10 cellular contexts compared by ENCODE assay signal in genomic region chr1:207820568-207821463, GRCh38.
DNase-seq lines count a peak whose midpoint lies in the region; ATAC-seq, FAIRE-seq and TF ChIP-seq lines count a peak whose summit lies in the region.
"Had no signal": no experiment of that assay in that cellular context is flagged by ENCODE, and none has a peak within 500 bp of the region (broad histone marks: within the 10 kb centered on the region; RNA-seq: fewer than 3 reads in every experiment).

No MANE protein-coding gene starts in this region.

- peaks cover 11 to 45% (median 34%) of the 10 kb centered on the region in 5 donors for H3K36me3 Mint-ChIP-seq in naive thymus-derived CD4-positive, alpha-beta T cell
- H3K36me3 Mint-ChIP-seq in glutamatergic neuron (ENCODE audit: unreplicated experiment): no peaks in the 10 kb centered on the region

- WGBS in liver: 94% methylated on average over 22 of the region's 22 CpGs
- 98% methylated on average over 22 of the region's 22 CpGs for WGBS in HepG2 (ENCODE audit: low lambda C conversion rate)
- WGBS in body of pancreas, 2 donors: 31 to 55% methylated on average over 18 to 21 of the region's 22 CpGs
- WGBS in aorta, 2 donors: 40 to 52% methylated on average over 22 of the region's 22 CpGs

- peaks cover 74 to 96% (median 89%) of the 10 kb centered on the region in 7 donors for H3K4me1 Mint-ChIP-seq in naive thymus-derived CD4-positive, alpha-beta T cell
- peaks cover 17% of the 10 kb centered on the region for H3K4me1 Mint-ChIP-seq in glutamatergic neuron (ENCODE audit: low read depth, unreplicated experiment)

- H3K9ac ChIP-seq in liver (ENCODE audit: low read depth in 1 of 2, low read length in 2 of 2): peak overlapping the region in 1 of 2 donors; percentile 28
- no peak overlapping the region for H3K9ac ChIP-seq in HepG2 (ENCODE audit: insufficient read depth, low read depth, low read length)

- TF ChIP-seq EP300 in HepG2 (IDR thresholded peaks at IDR 0.05; ENCODE audit: low read depth in 2 of 2, low read length in 2 of 2) (no peak), HepG2 (CRISPR knock-in tag; IDR thresholded peaks at IDR 0.05; ENCODE audit: borderline replicate concordance) (no peak)

- peak overlapping the region in 2 of 3 donors; percentile 66 to 74 for H3K4me3 ChIP-seq in liver (ENCODE audit: low read depth in 1 of 3, low read length in 3 of 3)
- no peak overlapping the region for H3K4me3 ChIP-seq in HepG2 (replicated peaks in 1 of 3; ENCODE audit: insufficient read depth in 1 of 3, low read depth in 2 of 3, low read length in 3 of 3)
- H3K4me3 ChIP-seq in body of pancreas: peak overlapping the region; percentile 19 to 50
- H3K4me3 ChIP-seq in naive thymus-derived CD4-positive, alpha-beta T cell (ENCODE audit: low read length): peak overlapping the region; percentile 87
- H3K4me3 ChIP-seq in aorta (ENCODE audit: low read length in 2 of 2): peak overlapping the region; percentile 93 to 98

- H3K4me1 ChIP-seq in liver (ENCODE audit: control insufficient read depth in 4 of 4, insufficient read depth in 4 of 4, low read length in 3 of 4): peaks cover 32 to 74% (median 58%) of the 10 kb centered on the region in 4 donors
- peaks cover 36% of the 10 kb centered on the region for H3K4me1 ChIP-seq in HepG2 (ENCODE audit: insufficient read depth, low read length)
- H3K4me1 ChIP-seq in body of pancreas: peaks cover 74% of the 10 kb centered on the region
- peaks cover 22 to 53% of the 10 kb centered on the region in 2 donors for H3K4me1 ChIP-seq in naive thymus-derived CD4-positive, alpha-beta T cell (ENCODE audit: control insufficient read depth in 2 of 2, insufficient read depth in 2 of 2, low read length in 2 of 2)
- no peaks in the 10 kb centered on the region for H3K4me1 ChIP-seq in aorta (ENCODE audit: control insufficient read depth in 1 of 2, insufficient read depth in 2 of 2, low read length in 2 of 2)

- FAIRE-seq in HepG2 (lab: Jason Lieb, UNC): no peak

- no TSS peak for BruUV-seq in HepG2 (replicated peaks; lab: Mats Ljungman, UMichigan)

- H3K79me2 ChIP-seq in HepG2 (ENCODE audit: insufficient read depth, low read length): peaks cover 30% of the 10 kb centered on the region

- H3K4me3 Mint-ChIP-seq in naive thymus-derived CD4-positive, alpha-beta T cell: peak overlapping the region in 9 of 10 donors; percentile 63 to 96 (median 94)
- H3K4me3 Mint-ChIP-seq in glutamatergic neuron (ENCODE audit: unreplicated experiment): no peak overlapping the region

- POLR2A ChIA-PET in HepG2 (lab: Yijun Ruan, JAX): no interaction called here
- POLR2A ChIA-PET in naive thymus-derived CD4-positive, alpha-beta T cell (lab: Charles Lee): interaction anchor here (4.0 to 17.1 kb wide), 2 partner anchors 13 to 48 kb away, joined by 49 to 547 read pairs; no protein-coding TSS in a partner anchor

- no peaks in the 10 kb centered on the region for H3K27me3 ChIP-seq in liver (ENCODE audit: control insufficient read depth in 4 of 4, insufficient read depth in 4 of 4, low read length in 3 of 4)
- H3K27me3 ChIP-seq in HepG2 (ENCODE audit: control insufficient read depth in 1 of 2, insufficient read depth in 2 of 2, low read length in 2 of 2): no peaks in the 10 kb centered on the region; a peak in 1 of 5 replicates
- H3K27me3 ChIP-seq in body of pancreas: no peaks in the 10 kb centered on the region
- H3K27me3 ChIP-seq in naive thymus-derived CD4-positive, alpha-beta T cell (ENCODE audit: control insufficient read depth in 2 of 2, insufficient read depth in 2 of 2, low read length in 2 of 2): no peaks in the 10 kb centered on the region
- H3K27me3 ChIP-seq in aorta (ENCODE audit: control insufficient read depth in 1 of 2, insufficient read depth in 2 of 2, low read length in 1 of 2): no peaks in the 10 kb centered on the region

- H3K36me3 ChIP-seq in liver (ENCODE audit: control insufficient read depth in 4 of 4, insufficient read depth in 3 of 4, low read depth in 1 of 4, low read length in 3 of 4): peaks cover 13 to 39% (median 29%) of the 10 kb centered on the region in 4 donors
- peaks cover 5 to 34% of the 10 kb centered on the region in 2 experiments for H3K36me3 ChIP-seq in HepG2 (replicated peaks in 1 of 2; ENCODE audit: control insufficient read depth in 1 of 2, insufficient read depth in 2 of 2, low read length in 2 of 2)
- peaks cover 0 to 13% of the 10 kb centered on the region in 2 donors for H3K36me3 ChIP-seq in body of pancreas (replicated peaks in 1 of 2; ENCODE audit: insufficient read depth in 1 of 2, low read depth in 2 of 2)
- H3K36me3 ChIP-seq in naive thymus-derived CD4-positive, alpha-beta T cell (ENCODE audit: control insufficient read depth in 2 of 3, insufficient read depth in 3 of 3, low read length in 3 of 3): peaks cover 4 to 45% (median 13%) of the 10 kb centered on the region in 3 experiments
- H3K36me3 ChIP-seq in aorta (ENCODE audit: control insufficient read depth in 1 of 2, insufficient read depth in 2 of 2, low read length in 1 of 2): peaks cover 2 to 4% of the 10 kb centered on the region in 2 donors

- H3K27ac ChIP-seq in liver (ENCODE audit: low read depth in 1 of 2, low read length in 2 of 2) (peak overlapping the region; percentile 56 to 99), HepG2 (ENCODE audit: extremely low read length, insufficient read depth, low read length) (no peak overlapping the region), body of pancreas (peak overlapping the region; percentile 33 to 99 (median 98)), aorta (ENCODE audit: low read depth in 1 of 2, low read length in 2 of 2) (peak overlapping the region in 1 of 2 donors; percentile 95)
- peak overlapping the region; percentile 24 for H3K27ac ChIP-seq in naive thymus-derived CD4-positive, alpha-beta T cell (ENCODE audit: low read depth, low read length)

- DNase-seq in HepG2 (ENCODE audit: low spot score): no peak
- DNase-seq in body of pancreas: peak in 1 of 4 donors; percentile 48
- DNase-seq in naive thymus-derived CD4-positive, alpha-beta T cell: no peak
- DNase-seq in aorta: no peak
- no peak for DNase-seq in glutamatergic neuron
- no peak for DNase-seq in H4 (ENCODE audit: low spot score)
- DNase-seq: NCI-H2171 had no signal

- no peak overlapping the region for H3K4me2 ChIP-seq in HepG2 (ENCODE audit: low read depth, low read length)

- H3K27ac Mint-ChIP-seq in naive thymus-derived CD4-positive, alpha-beta T cell: peak overlapping the region; percentile 40 to 100 (median 81)
- H3K27ac Mint-ChIP-seq in glutamatergic neuron (ENCODE audit: unreplicated experiment): no peak overlapping the region

- H2AFZ ChIP-seq in HepG2 (ENCODE audit: low read length): no peak overlapping the region

- intact Hi-C loops in HepG2 (cut with micrococcal nuclease; ENCODE audit: unreplicated experiment) (no loop called here), body of pancreas (cut with DNase I) (no loop called here), aorta (cut with DNase I) (loop anchor here in 1 of 2 donors (10.0 kb wide), 1 partner anchor 144 kb away; no protein-coding TSS in a partner anchor)
- intact Hi-C loops in naive thymus-derived CD4-positive, alpha-beta T cell (cut with micrococcal nuclease): loop anchor here (5.0 to 10.0 kb wide), 4 partner anchors 421 to 1264 kb away; partner anchors contain the start of genes CD55 (in 2 of the 2), FCMR (in 1 of the 2) and PLXNA2 (in 1 of the 2)

- H3K27me3 Mint-ChIP-seq in naive thymus-derived CD4-positive, alpha-beta T cell: peaks cover 0 to 6% (median 0%) of the 10 kb centered on the region in 5 donors
- peaks cover 7% of the 10 kb centered on the region for H3K27me3 Mint-ChIP-seq in glutamatergic neuron (ENCODE audit: unreplicated experiment)

- in situ Hi-C loops in HepG2 (cut with HindIII; ENCODE audit: extremely low pct_ligation_motif_present, low pct_unique_long_range_greater_than_20kb): no loop called here

- CTCF ChIA-PET in HepG2 (lab: Yijun Ruan, JAX; ENCODE audit: low intra/inter-chr PET ratio, low total read pairs): no interaction called here
- CTCF ChIA-PET in naive thymus-derived CD4-positive, alpha-beta T cell (lab: Charles Lee): interaction anchor here (1.2 to 4.1 kb wide), 3 partner anchors 9 to 51 kb away, joined by 3 to 81 read pairs (median 7); no protein-coding TSS in a partner anchor

- TF ChIP-seq RAD21 in liver (IDR thresholded peaks at IDR 0.05): no peak
- TF ChIP-seq RAD21 in HepG2 (CRISPR knock-in tag; IDR thresholded peaks at IDR 0.05): no peak

- 0 out of 2 replicates have a peak, but pooled peaks cover 4% of the 10 kb centered on the region for H4K20me1 ChIP-seq in HepG2 (ENCODE audit: insufficient read depth, low read length)

- ATAC-seq in HepG2: no peak
- no peak for ATAC-seq in body of pancreas
- no peak for ATAC-seq in naive thymus-derived CD4-positive, alpha-beta T cell
- ATAC-seq in aorta (ENCODE audit: low FRiP score): no peak
- ATAC-seq in GM21576 (IDR thresholded peaks at IDR 0.05; ENCODE audit: unreplicated experiment): no peak
- ATAC-seq: SK-N-SH treated with all-trans-retinoic acid at 6 μM for 48 hours had no signal

- no peak for TF ChIP-seq POLR2A in HepG2 (IDR thresholded peaks at IDR 0.05; ENCODE audit: insufficient read depth in 1 of 2, low read depth in 2 of 2, low read length in 2 of 2)
- peak in 1 of 3 donors; percentile 24 for TF ChIP-seq POLR2A in body of pancreas (IDR thresholded peaks at IDR 0.05)

- no peaks in the 10 kb centered on the region for H3K9me3 ChIP-seq in liver (ENCODE audit: control insufficient read depth in 4 of 4, low read length in 3 of 4)
- H3K9me3 ChIP-seq in HepG2 (ENCODE audit: low read length): no peaks in the 10 kb centered on the region
- H3K9me3 ChIP-seq in body of pancreas: no peaks in the 10 kb centered on the region
- H3K9me3 ChIP-seq in naive thymus-derived CD4-positive, alpha-beta T cell (ENCODE audit: control insufficient read depth in 2 of 3, low read length in 3 of 3): no peaks in the 10 kb centered on the region
- no peaks in the 10 kb centered on the region for H3K9me3 ChIP-seq in aorta (ENCODE audit: control insufficient read depth, low read length)

- TF ChIP-seq CTCF in liver (IDR thresholded peaks at IDR 0.05; ENCODE audit: low read depth, low read length, missing input control): no peak
- no peak for TF ChIP-seq CTCF in HepG2 (CRISPR knock-in tag; IDR thresholded peaks at IDR 0.05)
- no peak for TF ChIP-seq CTCF in body of pancreas (IDR thresholded peaks at IDR 0.05)
- TF ChIP-seq CTCF in glutamatergic neuron (IDR thresholded peaks at IDR 0.05; ENCODE audit: partially characterized antibody, unreplicated experiment): no peak

- H3K9me3 Mint-ChIP-seq in naive thymus-derived CD4-positive, alpha-beta T cell: peaks cover 0 to 18% (median 0%) of the 10 kb centered on the region in 11 donors
- H3K9me3 Mint-ChIP-seq in glutamatergic neuron (ENCODE audit: unreplicated experiment): peaks cover 8% of the 10 kb centered on the region

TF ChIP-seq in liver, 16 proteins besides CTCF, POLR2A, EP300 and RAD21:
- TF ChIP-seq HNF4G (IDR thresholded peaks at IDR 0.05): no peak
- TF ChIP-seq YY1 (IDR thresholded peaks at IDR 0.05): peak; percentile 44

TF ChIP-seq in HepG2, 621 proteins besides CTCF, POLR2A, EP300 and RAD21 (continues in another document):
- TF ChIP-seq RAD51 (IDR thresholded peaks at IDR 0.05; ENCODE audit: borderline replicate concordance) (no peak), MZF1 (CRISPR knock-in tag; IDR thresholded peaks at IDR 0.05; ENCODE audit: borderline replicate concordance) (no peak), ZNF546 (CRISPR knock-in tag; conservative IDR thresholded peaks at IDR 0.05) (no peak)

Comparison
In these comparisons a context has a peak if more than half of its experiments do, and no peak if none do; other contexts are left out.
1. H3K4me3 ChIP-seq: peak in liver (2 of 3), body of pancreas (2 of 2), naive thymus-derived CD4-positive, alpha-beta T cell (single experiment) and aorta (2 of 2); none in HepG2 (0 of 3).
2. intact Hi-C loops: an anchor here in naive thymus-derived CD4-positive, alpha-beta T cell (5.0 to 10.0 kb wide); none called in HepG2 and body of pancreas.